Comparison of ENCODE assay signal across 1 cellular context in the genomic region with DNA sequence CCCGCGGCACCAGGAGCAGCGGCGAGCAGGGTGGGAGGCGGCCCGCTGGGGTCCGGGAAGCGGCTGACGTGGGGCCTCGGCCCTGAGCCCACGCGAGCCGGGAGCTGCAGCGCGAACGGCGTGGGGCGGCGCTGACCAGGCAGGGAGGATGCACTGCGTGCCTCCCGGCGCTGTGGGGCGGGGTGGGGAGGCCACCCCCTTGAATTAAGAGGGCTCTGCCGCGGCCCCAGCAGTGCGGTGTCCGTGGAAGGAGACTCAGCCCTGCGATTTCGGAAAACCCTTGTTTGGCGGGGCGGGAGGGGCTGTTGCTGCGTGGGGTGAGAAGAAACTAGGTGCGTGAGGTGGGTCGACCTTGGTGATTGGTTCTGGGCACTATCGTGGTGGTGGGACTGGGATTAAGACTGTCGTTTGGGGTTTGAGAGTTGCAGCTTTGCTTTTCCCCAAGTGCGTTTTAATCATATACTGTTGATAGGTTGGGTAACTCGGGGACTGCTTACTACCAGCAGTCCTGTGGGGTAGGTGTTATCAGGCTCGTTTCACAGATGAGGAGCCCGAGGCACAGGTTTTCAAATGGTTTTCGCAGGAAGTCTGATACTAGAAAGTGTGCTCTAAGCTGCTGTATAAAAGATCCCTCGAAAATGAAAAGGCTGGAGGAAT.
TF ChIP-seq lines count a peak whose summit lies in the region.

No MANE protein-coding gene starts in this region.

TF ChIP-seq in HEK293, 187 proteins besides CTCF, POLR2A, EP300 and RAD21 (continued from another document):
- TF ChIP-seq, protein P1, sequence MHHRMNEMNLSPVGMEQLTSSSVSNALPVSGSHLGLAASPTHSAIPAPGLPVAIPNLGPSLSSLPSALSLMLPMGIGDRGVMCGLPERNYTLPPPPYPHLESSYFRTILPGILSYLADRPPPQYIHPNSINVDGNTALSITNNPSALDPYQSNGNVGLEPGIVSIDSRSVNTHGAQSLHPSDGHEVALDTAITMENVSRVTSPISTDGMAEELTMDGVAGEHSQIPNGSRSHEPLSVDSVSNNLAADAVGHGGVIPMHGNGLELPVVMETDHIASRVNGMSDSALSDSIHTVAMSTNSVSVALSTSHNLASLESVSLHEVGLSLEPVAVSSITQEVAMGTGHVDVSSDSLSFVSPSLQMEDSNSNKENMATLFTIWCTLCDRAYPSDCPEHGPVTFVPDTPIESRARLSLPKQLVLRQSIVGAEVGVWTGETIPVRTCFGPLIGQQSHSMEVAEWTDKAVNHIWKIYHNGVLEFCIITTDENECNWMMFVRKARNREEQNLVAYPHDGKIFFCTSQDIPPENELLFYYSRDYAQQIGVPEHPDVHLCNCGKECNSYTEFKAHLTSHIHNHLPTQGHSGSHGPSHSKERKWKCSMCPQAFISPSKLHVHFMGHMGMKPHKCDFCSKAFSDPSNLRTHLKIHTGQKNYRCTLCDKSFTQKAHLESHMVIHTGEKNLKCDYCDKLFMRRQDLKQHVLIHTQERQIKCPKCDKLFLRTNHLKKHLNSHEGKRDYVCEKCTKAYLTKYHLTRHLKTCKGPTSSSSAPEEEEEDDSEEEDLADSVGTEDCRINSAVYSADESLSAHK (tag by site-specific recombination; IDR thresholded peaks at IDR 0.05), result no peak
- TF ChIP-seq ZNF239 (tag by site-specific recombination; IDR thresholded peaks at IDR 0.05), result no peak
- TF ChIP-seq ZBTB21 (tag by site-specific recombination; IDR thresholded peaks at IDR 0.05), result no peak
- TF ChIP-seq ZNF174 (tag by site-specific recombination; IDR thresholded peaks at IDR 0.05), result no peak
- no peak for TF ChIP-seq GLI4 (tag by site-specific recombination; IDR thresholded peaks at IDR 0.05)
- peak; percentile 9; the same call in 1 of the 2 replicates for TF ChIP-seq PRDM10 (tag by site-specific recombination; IDR thresholded peaks at IDR 0.05)
- no peak for TF ChIP-seq ZNF19 (tag by site-specific recombination; IDR thresholded peaks at IDR 0.05; ENCODE audit: low read depth)
- TF ChIP-seq ZNF23 (tag by site-specific recombination; IDR thresholded peaks at IDR 0.05; ENCODE audit: borderline replicate concordance), result no peak
- TF ChIP-seq ZNF645 (tag by site-specific recombination; IDR thresholded peaks at IDR 0.05), result no peak
- TF ChIP-seq ZNF366 (tag by site-specific recombination; conservative IDR thresholded peaks at IDR 0.05), result no peak
TF ChIP-seq in HEK293: peak in this region for 5.
